11 cellular contexts compared by ENCODE assay signal in genomic region chr13:69623973-69624372, GRCh38.
"Had no signal": no experiment of that assay in that cellular context is flagged by ENCODE, and none has a peak within 500 bp of the region (broad histone marks: within the 10 kb centered on the region; RNA-seq: fewer than 3 reads in every experiment).

No MANE protein-coding gene starts in this region.

- H3K4me2 ChIP-seq: GM23338 had no signal

- H3K4me3 ChIP-seq: GM23248, GM23338, HAP-1 had no signal

- H2AFZ ChIP-seq: GM23248, GM23338 had no signal

- H3K36me3 ChIP-seq: HAP-1 had no signal

- ATAC-seq: GM23338, HCT116 had no signal

- FAIRE-seq: H1, H54 had no signal

- DNase-seq: GM23248, GOT3, H7, H9, HCEC 1CT, HFFc6 had no signal

- H3K9ac ChIP-seq: GM23248 had no signal

- H3K27ac ChIP-seq: GM23248 had no signal
